ENCODE assay signal across 8 cellular contexts in the genomic region with DNA sequence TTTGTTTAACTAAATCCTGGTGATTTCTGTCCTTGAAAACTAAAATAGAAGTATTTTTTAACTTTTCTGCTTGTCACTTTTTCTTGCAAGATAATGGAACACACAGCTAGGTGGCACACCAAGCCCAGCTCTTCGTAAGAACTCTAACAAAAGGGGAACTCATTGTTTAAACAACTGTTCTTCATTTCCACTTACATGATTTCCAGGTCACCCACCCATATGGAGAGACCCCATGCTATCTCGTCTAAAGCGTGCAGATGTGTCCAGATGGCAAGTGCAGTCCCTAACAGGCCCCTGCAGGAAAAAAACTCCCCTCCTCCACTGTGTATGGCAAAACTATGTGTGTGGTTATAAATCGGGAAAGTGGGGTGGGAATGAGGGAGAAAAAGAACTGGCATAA. TPM values are rescaled to one million over a fixed set of nuclear protein-coding genes. Genes with fewer than 3 reads are reported as not detected.
DNase-seq lines count a peak whose midpoint lies in the region; ATAC-seq and TF ChIP-seq lines count a peak whose summit lies in the region.

No MANE protein-coding gene starts in this region.

- H2AFZ ChIP-seq in H9 (ENCODE audit: low read length) = no peak overlapping the region

- H3K4me1 Mint-ChIP-seq in H9 (peaks cover 7 to 10% of the 10 kb centered on the region in 2 experiments), osteocyte (ENCODE audit: unreplicated experiment) (peaks cover 14% of the 10 kb centered on the region)

- no peak overlapping the region for H3T11ph ChIP-seq in H9 (ENCODE audit: low read length)

- H3K9me3 Mint-ChIP-seq in H9 = no peaks in the 10 kb centered on the region
- no peaks in the 10 kb centered on the region for H3K9me3 Mint-ChIP-seq in osteocyte (ENCODE audit: unreplicated experiment)

- H3K27ac ChIP-seq in H9 (ENCODE audit: insufficient read length, low read depth, low read length) (no peak overlapping the region), SJCRH30 (no peak overlapping the region), vagina (no peak overlapping the region)

- TF ChIP-seq POLR2A in vagina (IDR thresholded peaks at IDR 0.05) = no peak

- no peak overlapping the region for H2BK120ac ChIP-seq in H9 (ENCODE audit: low read depth, low read length, poor library complexity, severe bottlenecking)

- no peak overlapping the region for H4K5ac ChIP-seq in H9 (ENCODE audit: insufficient read length, low read depth, low read length)

- H3K4me1 ChIP-seq in H9 (ENCODE audit: insufficient read depth, low read length) = no peaks in the 10 kb centered on the region
- H3K4me1 ChIP-seq in SJCRH30 = no peaks in the 10 kb centered on the region
- no peaks in the 10 kb centered on the region for H3K4me1 ChIP-seq in vagina

- H3K27me3 Mint-ChIP-seq in H9 (ENCODE audit: low read depth) (no peaks in the 10 kb centered on the region; the same call in 1 of the 2 replicates), osteocyte (ENCODE audit: unreplicated experiment) (no peaks in the 10 kb centered on the region)

- no peak overlapping the region for H3K4ac ChIP-seq in H9 (ENCODE audit: low read depth, low read length)

- no peak overlapping the region for H4K8ac ChIP-seq in H9 (replicated peaks; ENCODE audit: insufficient read length, low read depth, low read length)

- H3K79me1 ChIP-seq in H9 (ENCODE audit: insufficient read depth, low read depth, low read length, poor library complexity, severe bottlenecking) = no peaks in the 10 kb centered on the region

- H3K27me3 ChIP-seq in H9 (ENCODE audit: insufficient read depth, low read length) (no peaks in the 10 kb centered on the region), SJCRH30 (no peaks in the 10 kb centered on the region), vagina (no peaks in the 10 kb centered on the region)

- H2BK15ac ChIP-seq in H9 (ENCODE audit: low read depth, low read length) = no peak overlapping the region

- H3K4me3 Mint-ChIP-seq in H9 (no peak overlapping the region), osteocyte (ENCODE audit: unreplicated experiment) (no peak overlapping the region)

- no peaks in the 10 kb centered on the region for H4K20me1 ChIP-seq in H9 (ENCODE audit: control insufficient read depth, insufficient read depth, insufficient read length)

- no peak overlapping the region for H3K56ac ChIP-seq in H9 (ENCODE audit: insufficient read length, low read depth, low read length)

- no peak overlapping the region for H2BK5ac ChIP-seq in H9 (ENCODE audit: insufficient read length, low read length)

- H3K36me3 Mint-ChIP-seq in H9 (ENCODE audit: insufficient read depth in 1 of 3, low read depth in 3 of 3) (no peaks in the 10 kb centered on the region), osteocyte (ENCODE audit: unreplicated experiment) (no peaks in the 10 kb centered on the region)

- no peak overlapping the region for H3K4me3 ChIP-seq in SJCRH30
- no peak overlapping the region for H3K4me3 ChIP-seq in vagina

- H3K9ac ChIP-seq in H9 (ENCODE audit: extremely low read depth, insufficient read length, low read length) = no peak overlapping the region

- TF ChIP-seq CTCF in H9 (conservative IDR thresholded peaks at IDR 0.05) = peak; percentile 57
- TF ChIP-seq CTCF in osteocyte (IDR thresholded peaks at IDR 0.05) = peak; percentile 74
- no peak for TF ChIP-seq CTCF in vagina (IDR thresholded peaks at IDR 0.05)

- ATAC-seq in HG02763 (IDR thresholded peaks at IDR 0.05; ENCODE audit: unreplicated experiment) = no peak

- H3K9me3 ChIP-seq in H9 (ENCODE audit: control insufficient read depth, low read depth, low read length) = no peaks in the 10 kb centered on the region
- H3K9me3 ChIP-seq in SJCRH30 (replicated peaks) = no peaks in the 10 kb centered on the region
- no peaks in the 10 kb centered on the region for H3K9me3 ChIP-seq in vagina

- H3K4me2 ChIP-seq in H9 (ENCODE audit: insufficient read depth, insufficient read length, low read length) = no peak overlapping the region

- no peaks in the 10 kb centered on the region for H3K23me2 ChIP-seq in H9 (ENCODE audit: insufficient read length, low read depth, low read length, poor library complexity, severe bottlenecking)

- DNase-seq in COLO668 (lab: John Stamatoyannopoulos, UW; ENCODE audit: unreplicated experiment) (peak; percentile 32), H9 (no peak), SJCRH30 (peak; percentile 25 to 60), dermis blood vessel endothelial cell (peak; percentile 72), osteocyte (ENCODE audit: extremely low spot score, unreplicated experiment) (no peak), vagina (ENCODE audit: extremely low spot score in 2 of 2) (no peak), NCI-H128 (lab: John Stamatoyannopoulos, UW; ENCODE audit: unreplicated experiment) (no peak)

- no peak overlapping the region for H2AK5ac ChIP-seq in H9 (ENCODE audit: insufficient read length, low read length)

- H3K23ac ChIP-seq in H9 (ENCODE audit: insufficient read length, low read depth, low read length) = no peak overlapping the region

- no peak overlapping the region for H3K14ac ChIP-seq in H9 (ENCODE audit: insufficient read depth, low read length)

- H3K36me3 ChIP-seq in SJCRH30 (no peaks in the 10 kb centered on the region), vagina (no peaks in the 10 kb centered on the region)

- H2BK12ac ChIP-seq in H9 (ENCODE audit: insufficient read length, low read depth, low read length) = no peak overlapping the region

- H2BK20ac ChIP-seq in H9 (ENCODE audit: low read depth, low read length, poor library complexity, severe bottlenecking) = no peak overlapping the region

- WGBS in H9 (ENCODE audit: extremely low coverage, insufficient read length, low lambda C conversion rate) = no CpG with 5 or more reads among the region's 4 CpGs

- H4K91ac ChIP-seq in H9 (ENCODE audit: insufficient read length, low read depth, low read length) = no peak overlapping the region

- intact Hi-C loops in vagina (cut with DNase I) = loop anchor here (5.0 kb wide), 1 partner anchor 393 kb away; no protein-coding TSS in a partner anchor

- H3K27ac Mint-ChIP-seq in H9 (no peak overlapping the region), osteocyte (ENCODE audit: unreplicated experiment) (no peak overlapping the region)

- no peak overlapping the region for H3K18ac ChIP-seq in H9 (ENCODE audit: insufficient read length, low read depth, low read length)

- no peaks in the 10 kb centered on the region for H3K79me2 ChIP-seq in H9 (ENCODE audit: insufficient read depth, low read length)

RNA-seq across cellular contexts. Expression of a gene that starts 43.3 kb away (rescaled TPM):
- total RNA-seq in H9 (2021) (13.3 and 13.6 TPM in 2 replicates), dermis blood vessel endothelial cell (7.0 TPM in 2 replicates), osteocyte (11.3 and 12.5 TPM in 2 replicates), vagina (5.2 TPM)
- 13.2 and 14.8 TPM in 2 replicates for total RNA-seq in SJCRH30 (2014; rRNA removed; shearing (Covaris generic))

RNA-seq across cellular contexts. Expression of a gene that starts 45.9 kb away (rescaled TPM):
- total RNA-seq in H9 (2021) (737 and 747 TPM in 2 replicates), dermis blood vessel endothelial cell (932 and 1,739 TPM in 2 replicates), osteocyte (682 and 686 TPM in 2 replicates), vagina (222 TPM)
- total RNA-seq in SJCRH30 (2014; rRNA removed; shearing (Covaris generic)) = 396 and 423 TPM in 2 replicates

Comparison
In these comparisons a context has a peak if more than half of its experiments do, and no peak if none do; other contexts are left out.
1. DNase-seq: peak in COLO668 (single experiment), SJCRH30 (2 of 2) and dermis blood vessel endothelial cell (single experiment); none in H9 (single experiment), osteocyte (single experiment), vagina (0 of 2) and NCI-H128 (single experiment).
2. CTCF ChIP-seq: peak in H9 (single experiment) and osteocyte (single experiment); none in vagina (0 of 3).